8 cellular contexts compared by ENCODE assay signal in genomic region chr10:124802313-124802675, GRCh38. TPM values are rescaled to one million over a fixed set of nuclear protein-coding genes. Genes with fewer than 3 reads are reported as not detected.
DNase-seq lines count a peak whose midpoint lies in the region; ATAC-seq and TF ChIP-seq lines count a peak whose summit lies in the region.

No MANE protein-coding gene starts in this region.

- no peaks in the 10 kb centered on the region for H3K36me3 Mint-ChIP-seq in T-helper 2 cell treated with Interferon-gamma antibody and Interleukin-4, amounts not matched to agents 5 μg/mL and 100 μg/mL, for 36 hours (ENCODE audit: low read depth)

- no peak for TF ChIP-seq CTCF in BJ (IDR thresholded peaks at IDR 0.05; ENCODE audit: insufficient read depth, low read depth, low read length)
- no peak for TF ChIP-seq CTCF in foreskin fibroblast (IDR thresholded peaks at IDR 0.05; ENCODE audit: low read depth, low read length)

- H3K27me3 Mint-ChIP-seq in T-helper 2 cell treated with Interferon-gamma antibody and Interleukin-4, amounts not matched to agents 5 μg/mL and 100 μg/mL, for 36 hours (ENCODE audit: low read depth): peaks cover 4% of the 10 kb centered on the region

- CTCF ChIA-PET in BJ (lab: Yijun Ruan, JAX): no interaction called here

- no peak for DNase-seq in BJ (ENCODE audit: low read depth)
- DNase-seq in T-helper 2 cell treated with Interferon-gamma antibody and Interleukin-4, amounts not matched to agents 5 μg/mL and 100 μg/mL, for 36 hours (ENCODE audit: low spot score): no peak
- peak in 1 of 2 donors; percentile 10 for DNase-seq in foreskin fibroblast
- DNase-seq in dedifferentiated amniotic fluid mesenchymal stem cell (ENCODE audit: extremely low spot score): no peak
- DNase-seq in NCI-H82 (lab: John Stamatoyannopoulos, UW): no peak

- H3K4me3 ChIP-seq in BJ (ENCODE audit: low read depth, low read length): peak overlapping the region; percentile 99
- peak overlapping the region; percentile 71 to 95 for H3K4me3 ChIP-seq in foreskin fibroblast (ENCODE audit: low read depth in 1 of 2, low read length in 2 of 2)
- H3K4me3 ChIP-seq in rectal smooth muscle tissue (ENCODE audit: low read length): peak overlapping the region; percentile 92

- ATAC-seq in GM19328 (IDR thresholded peaks at IDR 0.05; ENCODE audit: unreplicated experiment) (peak; percentile 45), HG03342 (IDR thresholded peaks at IDR 0.05; ENCODE audit: unreplicated experiment) (peak; percentile 35)

- peak overlapping the region; percentile 66 for H3K9ac ChIP-seq in rectal smooth muscle tissue (ENCODE audit: low read length)

- H3K4me3 Mint-ChIP-seq in T-helper 2 cell treated with Interferon-gamma antibody and Interleukin-4, amounts not matched to agents 5 μg/mL and 100 μg/mL, for 36 hours: peak overlapping the region; percentile 94

- H3K4me1 Mint-ChIP-seq in T-helper 2 cell treated with Interferon-gamma antibody and Interleukin-4, amounts not matched to agents 5 μg/mL and 100 μg/mL, for 36 hours (ENCODE audit: low read depth): peaks cover 13% of the 10 kb centered on the region

- H3K27me3 ChIP-seq in BJ (ENCODE audit: control insufficient read depth, insufficient read depth, low read length) (peaks cover 2% of the 10 kb centered on the region), rectal smooth muscle tissue (ENCODE audit: control insufficient read depth, insufficient read depth, low read length) (no peaks in the 10 kb centered on the region)

- H3K36me3 ChIP-seq in BJ (ENCODE audit: control insufficient read depth, insufficient read depth, low read length) (no peaks in the 10 kb centered on the region), rectal smooth muscle tissue (ENCODE audit: control insufficient read depth, insufficient read depth, low read length) (no peaks in the 10 kb centered on the region)

- H3K27ac ChIP-seq in rectal smooth muscle tissue (ENCODE audit: low read depth, low read length): peak overlapping the region; percentile 75

- H3K27ac Mint-ChIP-seq in T-helper 2 cell treated with Interferon-gamma antibody and Interleukin-4, amounts not matched to agents 5 μg/mL and 100 μg/mL, for 36 hours: peak overlapping the region; percentile 90

- H3K4me1 ChIP-seq in rectal smooth muscle tissue (ENCODE audit: control insufficient read depth, insufficient read depth, low read length): peaks cover 2% of the 10 kb centered on the region

- POLR2A ChIA-PET in BJ (lab: Charles Lee): no interaction called here

- H3K9me3 Mint-ChIP-seq in T-helper 2 cell treated with Interferon-gamma antibody and Interleukin-4, amounts not matched to agents 5 μg/mL and 100 μg/mL, for 36 hours: no peaks in the 10 kb centered on the region

RNA-seq across cellular contexts. Expression of gene ABRAXAS2, which starts 0.7 kb away (rescaled TPM):
- polyA plus RNA-seq in BJ (2011; rRNA removed): 9.3 and 15.1 TPM in 2 replicates
- 5.6 and 6.9 TPM in 2 replicates for polyA minus RNA-seq in BJ (2011; rRNA and poly(A)+ RNA removed)

RNA-seq across cellular contexts. Expression of gene EEF1AKMT2, which starts 10.6 kb away (rescaled TPM):
- polyA plus RNA-seq in BJ (2011; rRNA removed): 8.0 and 14.3 TPM in 2 replicates
- polyA minus RNA-seq in BJ (2011; rRNA and poly(A)+ RNA removed): 3.5 and 6.2 TPM in 2 replicates

RNA-seq across cellular contexts. Expression of gene FAM53B, which starts 58.1 kb away (rescaled TPM):
- polyA plus RNA-seq in BJ (2011; rRNA removed): 3.1 and 3.9 TPM in 2 replicates
- polyA minus RNA-seq in BJ (2011; rRNA and poly(A)+ RNA removed): 12.5 and 15.4 TPM in 2 replicates
